In genomic region chr20:18005170-18005989, GRCh38 we compare ENCODE assay signal across 1 cellular context.
A peak's percentile ranks its signal among the peaks of the same experiment; 100 is the strongest.
TF ChIP-seq lines count a peak whose summit lies in the region.

No MANE protein-coding gene starts in this region.

TF ChIP-seq in GM12878, 131 proteins besides CTCF, POLR2A, EP300 and RAD21 (continued from another document):
- TF ChIP-seq, protein P1, sequence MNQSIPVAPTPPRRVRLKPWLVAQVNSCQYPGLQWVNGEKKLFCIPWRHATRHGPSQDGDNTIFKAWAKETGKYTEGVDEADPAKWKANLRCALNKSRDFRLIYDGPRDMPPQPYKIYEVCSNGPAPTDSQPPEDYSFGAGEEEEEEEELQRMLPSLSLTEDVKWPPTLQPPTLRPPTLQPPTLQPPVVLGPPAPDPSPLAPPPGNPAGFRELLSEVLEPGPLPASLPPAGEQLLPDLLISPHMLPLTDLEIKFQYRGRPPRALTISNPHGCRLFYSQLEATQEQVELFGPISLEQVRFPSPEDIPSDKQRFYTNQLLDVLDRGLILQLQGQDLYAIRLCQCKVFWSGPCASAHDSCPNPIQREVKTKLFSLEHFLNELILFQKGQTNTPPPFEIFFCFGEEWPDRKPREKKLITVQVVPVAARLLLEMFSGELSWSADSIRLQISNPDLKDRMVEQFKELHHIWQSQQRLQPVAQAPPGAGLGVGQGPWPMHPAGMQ (IDR thresholded peaks at IDR 0.05; ENCODE audit: borderline replicate concordance): no peak
- TF ChIP-seq NFIC (IDR thresholded peaks at IDR 0.05; ENCODE audit: low read depth, low read length): peak; percentile 27; the same call in 1 of the 2 replicates
- TF ChIP-seq SP1 (IDR thresholded peaks at IDR 0.05; ENCODE audit: low read depth, low read length): peak; percentile 67
- TF ChIP-seq BMI1 (IDR thresholded peaks at IDR 0.05; ENCODE audit: borderline replicate concordance): peak; percentile 49; the same call in 1 of the 2 replicates
- TF ChIP-seq SPI1 (IDR thresholded peaks at IDR 0.05; ENCODE audit: borderline replicate concordance, insufficient read depth, low read depth, low read length): peak; percentile 99
- TF ChIP-seq MEF2A (IDR thresholded peaks at IDR 0.05; ENCODE audit: insufficient read depth, low read depth, low read length): 0 out of 2 replicates have a peak, but pooled peaks have one; percentile 50
- TF ChIP-seq SIN3A (IDR thresholded peaks at IDR 0.05; ENCODE audit: low read depth, low read length): 0 out of 2 replicates have a peak, but pooled peaks have one; percentile 50
- no peak for TF ChIP-seq ESRRA (IDR thresholded peaks at IDR 0.05; ENCODE audit: low read length)
- TF ChIP-seq PRDM15 (CRISPR knock-in tag; IDR thresholded peaks at IDR 0.05): no peak
- TF ChIP-seq, protein P2, sequence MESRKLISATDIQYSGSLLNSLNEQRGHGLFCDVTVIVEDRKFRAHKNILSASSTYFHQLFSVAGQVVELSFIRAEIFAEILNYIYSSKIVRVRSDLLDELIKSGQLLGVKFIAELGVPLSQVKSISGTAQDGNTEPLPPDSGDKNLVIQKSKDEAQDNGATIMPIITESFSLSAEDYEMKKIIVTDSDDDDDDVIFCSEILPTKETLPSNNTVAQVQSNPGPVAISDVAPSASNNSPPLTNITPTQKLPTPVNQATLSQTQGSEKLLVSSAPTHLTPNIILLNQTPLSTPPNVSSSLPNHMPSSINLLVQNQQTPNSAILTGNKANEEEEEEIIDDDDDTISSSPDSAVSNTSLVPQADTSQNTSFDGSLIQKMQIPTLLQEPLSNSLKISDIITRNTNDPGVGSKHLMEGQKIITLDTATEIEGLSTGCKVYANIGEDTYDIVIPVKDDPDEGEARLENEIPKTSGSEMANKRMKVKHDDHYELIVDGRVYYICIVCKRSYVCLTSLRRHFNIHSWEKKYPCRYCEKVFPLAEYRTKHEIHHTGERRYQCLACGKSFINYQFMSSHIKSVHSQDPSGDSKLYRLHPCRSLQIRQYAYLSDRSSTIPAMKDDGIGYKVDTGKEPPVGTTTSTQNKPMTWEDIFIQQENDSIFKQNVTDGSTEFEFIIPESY (IDR thresholded peaks at IDR 0.05): no peak
- TF ChIP-seq, protein P3, sequence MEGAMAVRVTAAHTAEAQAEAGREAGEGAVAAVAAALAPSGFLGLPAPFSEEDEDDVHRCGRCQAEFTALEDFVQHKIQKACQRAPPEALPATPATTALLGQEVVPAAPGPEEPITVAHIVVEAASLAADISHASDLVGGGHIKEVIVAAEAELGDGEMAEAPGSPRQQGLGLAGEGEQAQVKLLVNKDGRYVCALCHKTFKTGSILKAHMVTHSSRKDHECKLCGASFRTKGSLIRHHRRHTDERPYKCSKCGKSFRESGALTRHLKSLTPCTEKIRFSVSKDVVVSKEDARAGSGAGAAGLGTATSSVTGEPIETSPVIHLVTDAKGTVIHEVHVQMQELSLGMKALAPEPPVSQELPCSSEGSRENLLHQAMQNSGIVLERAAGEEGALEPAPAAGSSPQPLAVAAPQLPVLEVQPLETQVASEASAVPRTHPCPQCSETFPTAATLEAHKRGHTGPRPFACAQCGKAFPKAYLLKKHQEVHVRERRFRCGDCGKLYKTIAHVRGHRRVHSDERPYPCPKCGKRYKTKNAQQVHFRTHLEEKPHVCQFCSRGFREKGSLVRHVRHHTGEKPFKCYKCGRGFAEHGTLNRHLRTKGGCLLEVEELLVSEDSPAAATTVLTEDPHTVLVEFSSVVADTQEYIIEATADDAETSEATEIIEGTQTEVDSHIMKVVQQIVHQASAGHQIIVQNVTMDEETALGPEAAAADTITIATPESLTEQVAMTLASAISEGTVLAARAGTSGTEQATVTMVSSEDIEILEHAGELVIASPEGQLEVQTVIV (IDR thresholded peaks at IDR 0.05; ENCODE audit: borderline replicate concordance, partially characterized antibody): no peak
- peak; percentile 53; the same call in 1 of the 2 replicates for TF ChIP-seq LARP7 (IDR thresholded peaks at IDR 0.05)
- 0 out of 2 replicates have a peak, but pooled peaks have one; percentile 30 for TF ChIP-seq CREB1 (IDR thresholded peaks at IDR 0.05; ENCODE audit: low read depth)
- peak; percentile 34; the same call in 1 of the 2 replicates for TF ChIP-seq ATF7 (IDR thresholded peaks at IDR 0.05; ENCODE audit: low read depth)
- peak; percentile 61 to 77 for TF ChIP-seq IKZF2 (IDR thresholded peaks at IDR 0.05)
- TF ChIP-seq BACH1 (IDR thresholded peaks at IDR 0.05; ENCODE audit: borderline replicate concordance): peak; percentile 75; the same call in 1 of the 2 replicates
TF ChIP-seq in GM12878: peak in this region for 36.
